ENCODE assay signal across 2 cellular contexts in the genomic region with DNA sequence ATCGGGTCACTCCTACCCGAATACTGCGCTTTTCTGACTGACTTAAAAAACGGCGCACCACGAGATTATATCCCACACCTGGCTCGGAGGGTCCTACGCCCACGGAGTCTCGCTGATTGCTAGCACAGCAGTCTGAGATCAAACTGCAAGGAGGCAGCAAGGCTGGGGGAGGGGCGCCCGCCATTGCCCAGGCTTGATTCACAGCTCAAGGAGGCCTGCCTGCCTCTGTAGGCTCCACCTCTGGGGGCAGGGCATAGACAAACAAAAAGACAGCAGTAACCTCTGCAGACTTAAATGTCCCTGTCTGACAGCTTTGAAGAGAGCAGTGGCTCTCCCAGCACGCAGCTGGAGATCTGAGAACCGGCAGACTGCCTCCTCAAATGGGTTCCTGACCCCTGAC. TPM values are rescaled to one million over a fixed set of nuclear protein-coding genes. Genes with fewer than 3 reads are reported as not detected.
"Had no signal": no experiment of that assay in that cellular context is flagged by ENCODE, and none has a peak within 500 bp of the region (broad histone marks: within the 10 kb centered on the region; RNA-seq: fewer than 3 reads in every experiment).

No MANE protein-coding gene starts in this region.

RNA-seq across cellular contexts. Expression of a gene that starts 28.5 kb away (rescaled TPM):
- total RNA-seq: GM23248, HFFc6 had no signal
